ENCODE assay signal across 8 cellular contexts in genomic region chr5:69559908-69560330, GRCh38. TPM values are rescaled to one million over a fixed set of nuclear protein-coding genes. Genes with fewer than 3 reads are reported as not detected.
DNase-seq lines count a peak whose midpoint lies in the region; ATAC-seq and TF ChIP-seq lines count a peak whose summit lies in the region.
"Not testable (repeated sequence)": the region's sequence is repeated elsewhere in the genome, so short reads cannot be mapped to it uniquely, and the experiment has no call there.

TSS of gene GTF2H2C (plus strand) at chr5:69560191. CDS start at chr5:69565133, 4,942 bp downstream.

- WGBS in esophagus squamous epithelium, 2 donors: 13% methylated on average over 8 of the region's 40 CpGs; no CpG with 5 or more reads in 1 of the 2 donors

- H3K4me3 ChIP-seq in BE2C (ENCODE audit: low read depth, low read length) (peak within 1 kb of the TSS; percentile 55), esophagus squamous epithelium (peak within 1 kb of the TSS; percentile 16 to 64 (median 46))

- not testable (repeated sequence) for H3K9me3 ChIP-seq in BE2C, esophagus squamous epithelium

- H3K36me3 ChIP-seq in BE2C, esophagus squamous epithelium: not testable (repeated sequence)

- TF ChIP-seq CTCF in BE2C (IDR thresholded peaks at IDR 0.05; ENCODE audit: low read depth, low read length) (peak; percentile 25; the same call in 1 of the 2 replicates), esophagus squamous epithelium (IDR thresholded peaks at IDR 0.05) (peak in 1 of 6 experiments; percentile 15)

- in situ Hi-C loops in SK-MEL-5 (cut with HindIII; ENCODE audit: low pct_unique_long_range_greater_than_20kb, low sequenced_read_pairs): not testable (repeated sequence)

- not testable (repeated sequence) for TF ChIP-seq POLR2A in esophagus squamous epithelium (IDR thresholded peaks at IDR 0.05)

- H3K4me1 ChIP-seq in BE2C: not testable (repeated sequence)
- H3K4me1 ChIP-seq in esophagus squamous epithelium: peaks cover 0 to 10% (median 4%) of the 10 kb centered on the region in 3 donors

- not testable (repeated sequence) for H3K27me3 ChIP-seq in BE2C, esophagus squamous epithelium

- peak; percentile 75 for DNase-seq in BE2C
- peak; percentile 76 for DNase-seq in SK-MEL-5 (ENCODE audit: low read depth, low spot score)
- peak; percentile 91 for DNase-seq in activated effector memory CD4-positive, alpha-beta T cell treated with anti-CD3 and anti-CD28 coated beads, Interleukin-2, amount 50 U/mL, for 16 hours
- DNase-seq in esophagus squamous epithelium (lab: John Stamatoyannopoulos, UW): not testable (repeated sequence)
- peak; percentile 54 for DNase-seq in middle frontal gyrus (ENCODE audit: extremely low spot score, low spot score)
- peak; percentile 67 for DNase-seq in stimulated activated CD4-positive, alpha-beta T cell treated with anti-CD3 and anti-CD28 coated beads, Interleukin-4, amount 100 ng/mL, for 1 hour

- intact Hi-C loops in esophagus squamous epithelium (cut with DNase I): not testable (repeated sequence)

- H3K27ac ChIP-seq in esophagus squamous epithelium: peak within 1 kb of the TSS; percentile 34 to 69 (median 54)

- ATAC-seq in GM19351 (IDR thresholded peaks at IDR 0.05; ENCODE audit: unreplicated experiment): peak; percentile 98
- ATAC-seq in HG03108 (IDR thresholded peaks at IDR 0.05; ENCODE audit: unreplicated experiment): peak; percentile 98

RNA-seq across cellular contexts. Expression of gene GTF2H2C, which starts in this region (rescaled TPM):
- polyA plus RNA-seq in BE2C (2012; ENCODE audit: insufficient read depth, insufficient read length, low read depth): 27.6 TPM
- 55.9 and 62.2 TPM in 2 replicates for total RNA-seq in SK-MEL-5 (2014; rRNA removed; shearing (Covaris generic))
- polyA plus RNA-seq in SK-MEL-5 (2015; cell fraction: cytosol; rRNA removed): 33.5 and 34.0 TPM in 2 replicates
- 64.1 and 78.4 TPM in 2 replicates for polyA plus RNA-seq in SK-MEL-5 (2015; cell fraction: nucleus; rRNA removed)
- total RNA-seq in esophagus squamous epithelium: 10 to 100 TPM; 10.0 to 17.0 (median 11.4) TPM
